ENCODE assay signal across 17 cellular contexts in the genomic region with DNA sequence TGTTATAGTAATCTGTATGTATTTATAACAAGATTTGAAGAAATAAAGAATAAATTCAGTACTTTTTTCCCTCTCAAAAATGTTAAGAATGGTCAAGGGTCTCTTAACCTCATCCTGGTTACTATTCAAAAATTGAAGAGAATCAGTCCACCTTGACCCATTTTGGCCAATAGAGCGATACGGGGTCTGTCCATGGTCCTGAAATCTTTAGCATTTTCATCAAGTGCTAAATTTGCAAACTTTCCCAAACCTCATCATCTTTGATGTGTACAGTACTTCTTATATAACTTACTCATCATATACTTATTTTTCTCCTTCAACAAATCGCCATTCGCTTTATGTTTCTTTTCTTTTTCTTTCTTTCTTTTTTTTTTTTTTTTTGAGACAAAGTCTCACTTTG. TPM values are rescaled to one million over a fixed set of nuclear protein-coding genes. Genes with fewer than 3 reads are reported as not detected.
DNase-seq lines count a peak whose midpoint lies in the region; ATAC-seq and TF ChIP-seq lines count a peak whose summit lies in the region.
"Had no signal": no experiment of that assay in that cellular context is flagged by ENCODE, and none has a peak within 500 bp of the region (broad histone marks: within the 10 kb centered on the region; RNA-seq: fewer than 3 reads in every experiment).

No MANE protein-coding gene starts in this region.

- no peak for ATAC-seq in activated CD8-positive, alpha-beta T cell treated with anti-CD3 and anti-CD28 coated beads for 36 hours
- ATAC-seq in GM18861 (IDR thresholded peaks at IDR 0.05; ENCODE audit: unreplicated experiment) (no peak), GM21737 (IDR thresholded peaks at IDR 0.05; ENCODE audit: unreplicated experiment) (no peak), HG03159 (IDR thresholded peaks at IDR 0.05; ENCODE audit: unreplicated experiment) (no peak), right cardiac atrium (no peak)
- ATAC-seq: heart right ventricle, left ventricle myocardium superior had no signal

- H3K27ac ChIP-seq in right cardiac atrium (ENCODE audit: low read length), result no peak overlapping the region
- H3K27ac ChIP-seq: heart right ventricle, HL-60 had no signal

- H3K27me3 Mint-ChIP-seq in activated CD8-positive, alpha-beta T cell treated with anti-CD3 and anti-CD28 coated beads for 36 hours, result peaks cover 6% of the 10 kb centered on the region
- H3K27me3 Mint-ChIP-seq: brain had no signal

- H3K4me1 ChIP-seq in right cardiac atrium (ENCODE audit: control insufficient read depth, insufficient read depth, low read length), result no peaks in the 10 kb centered on the region

- POLR2A ChIA-PET in activated CD8-positive, alpha-beta T cell treated with anti-CD3 and anti-CD28 coated beads for 36 hours (lab: Charles Lee), result no interaction called here

- H3K27me3 ChIP-seq in right cardiac atrium (ENCODE audit: control insufficient read depth, insufficient read depth), result no peaks in the 10 kb centered on the region
- H3K27me3 ChIP-seq: heart right ventricle had no signal

- intact Hi-C loops in activated CD8-positive, alpha-beta T cell treated with anti-CD3 and anti-CD28 coated beads for 36 hours (cut with micrococcal nuclease), result no loop called here
- intact Hi-C loops in right cardiac atrium (cut with DNase I), result no loop called here

- H3K4me1 Mint-ChIP-seq in activated CD8-positive, alpha-beta T cell treated with anti-CD3 and anti-CD28 coated beads for 36 hours (ENCODE audit: low read depth), result no peaks in the 10 kb centered on the region
- H3K4me1 Mint-ChIP-seq: nephron had no signal

- WGBS in right cardiac atrium, result 60% methylated on average over 4 of the region's 4 CpGs

- no peaks in the 10 kb centered on the region for H3K36me3 Mint-ChIP-seq in activated CD8-positive, alpha-beta T cell treated with anti-CD3 and anti-CD28 coated beads for 36 hours (ENCODE audit: low read depth)

- H3K27ac Mint-ChIP-seq in activated CD8-positive, alpha-beta T cell treated with anti-CD3 and anti-CD28 coated beads for 36 hours, result no peak overlapping the region
- H3K27ac Mint-ChIP-seq: brain, nephron had no signal

- no peak overlapping the region for H3K4me3 Mint-ChIP-seq in activated CD8-positive, alpha-beta T cell treated with anti-CD3 and anti-CD28 coated beads for 36 hours
- H3K4me3 Mint-ChIP-seq: brain, nephron had no signal

- H3K4me3 ChIP-seq in Jurkat, Clone E6-1 (ENCODE audit: low read length), result no peak overlapping the region
- H3K4me3 ChIP-seq in right cardiac atrium (ENCODE audit: low read length), result no peak overlapping the region
- H3K4me3 ChIP-seq: heart right ventricle had no signal

- DNase-seq in Daoy (ENCODE audit: low read depth) (peak; percentile 13), iPS-NIHi11 (ENCODE audit: low spot score) (peak; percentile 33), right cardiac atrium (no peak)
- peak; percentile 21 for DNase-seq in Jurkat, Clone E6-1 (ENCODE audit: low read depth, low spot score)
- peak; percentile 3 for DNase-seq in activated CD8-positive, alpha-beta T cell treated with anti-CD3 and anti-CD28 coated beads for 36 hours
- DNase-seq: activated CD4-positive, alpha-beta T cell treated with anti-CD3 and anti-CD28 coated beads for 1 hour; C1 segment of cervical spinal cord; H7; heart right ventricle; left ventricle myocardium superior; NCI-H2227 treated with DMSO at 0.1 percent for 48 hours had no signal

- H3K9me3 Mint-ChIP-seq in activated CD8-positive, alpha-beta T cell treated with anti-CD3 and anti-CD28 coated beads for 36 hours, result no peaks in the 10 kb centered on the region
- H3K9me3 Mint-ChIP-seq: brain, nephron had no signal

- TF ChIP-seq CTCF in activated CD8-positive, alpha-beta T cell treated with anti-CD3 and anti-CD28 coated beads for 36 hours (IDR thresholded peaks at IDR 0.05), result no peak

- no peaks in the 10 kb centered on the region for H3K9me3 ChIP-seq in right cardiac atrium (ENCODE audit: control insufficient read depth, low read length)
- H3K9me3 ChIP-seq: heart right ventricle had no signal

- CTCF ChIA-PET in activated CD8-positive, alpha-beta T cell treated with anti-CD3 and anti-CD28 coated beads for 36 hours (lab: Charles Lee), result no interaction called here

RNA-seq across cellular contexts. Expression of a gene that starts 23.6 kb away (rescaled TPM):
- total RNA-seq in Daoy (2014; rRNA removed; shearing (Covaris generic)), result 1.2 and 1.3 TPM in 2 replicates
- 0.11 TPM for polyA plus RNA-seq in Jurkat, Clone E6-1 (2012; ENCODE audit: insufficient read depth, insufficient read length)
- 1 to 10 TPM in 1 of 2 experiments, under 1 TPM in 1; 0.34 to 1.1 TPM for total RNA-seq in activated CD8-positive, alpha-beta T cell treated with anti-CD3 and anti-CD28 coated beads for 36 hours
- 10 to 100 TPM; 32.1 to 49.6 (median 37.9) TPM for total RNA-seq in right cardiac atrium
- polyA plus RNA-seq in right cardiac atrium, result 13.3 TPM

Comparison
In these comparisons a context has a peak if more than half of its experiments do, and no peak if none do; other contexts are left out.
1. DNase-seq: peak in Daoy (single experiment), Jurkat, Clone E6-1 (single experiment), activated CD8-positive, alpha-beta T cell treated with anti-CD3 and anti-CD28 coated beads for 36 hours (single experiment) and iPS-NIHi11 (single experiment); none in right cardiac atrium (0 of 3).
2. RNA of a gene that starts 23.6 kb away (total RNA-seq): 32.1 to 49.6 TPM in right cardiac atrium; 1.2 to 1.3 TPM in Daoy and 0.34 to 1.1 TPM in activated CD8-positive, alpha-beta T cell treated with anti-CD3 and anti-CD28 coated beads for 36 hours; every median in the first group is over 10 times any median in the second.